8 cellular contexts compared by ENCODE assay signal in genomic region chr14:91416744-91417133, GRCh38. TPM values are rescaled to one million over a fixed set of nuclear protein-coding genes. Genes with fewer than 3 reads are reported as not detected.
DNase-seq lines count a peak whose midpoint lies in the region; ATAC-seq and TF ChIP-seq lines count a peak whose summit lies in the region.

No MANE protein-coding gene starts in this region.

- H3K27ac ChIP-seq in SJCRH30 = no peak overlapping the region
- peak overlapping the region in 3 of 4 donors; percentile 24 to 55 (median 46) for H3K27ac ChIP-seq in sigmoid colon

- H3K9me3 ChIP-seq in SJCRH30 (replicated peaks) = no peaks in the 10 kb centered on the region
- no peaks in the 10 kb centered on the region for H3K9me3 ChIP-seq in sigmoid colon

- TF ChIP-seq POLR2A in sigmoid colon (IDR thresholded peaks at IDR 0.05) = no peak

- peaks cover 13% of the 10 kb centered on the region for H3K27me3 Mint-ChIP-seq in glutamatergic neuron (ENCODE audit: unreplicated experiment)

- H3K4me3 ChIP-seq in SJCRH30 (peak overlapping the region; percentile 64), sigmoid colon (peak overlapping the region; percentile 38 to 61 (median 56))

- 2 to 11% methylated on average over 20 of the region's 20 CpGs for WGBS in sigmoid colon, 2 donors

- peaks cover 10% of the 10 kb centered on the region for H3K9me3 Mint-ChIP-seq in glutamatergic neuron (ENCODE audit: unreplicated experiment)

- H3K4me3 Mint-ChIP-seq in glutamatergic neuron (ENCODE audit: unreplicated experiment) = peak overlapping the region; percentile 95

- intact Hi-C loops in sigmoid colon (cut with DNase I) = no loop called here

- ATAC-seq in HG02623 (IDR thresholded peaks at IDR 0.05; ENCODE audit: unreplicated experiment) = no peak
- no peak for ATAC-seq in HG02840 (IDR thresholded peaks at IDR 0.05; ENCODE audit: low FRiP score, unreplicated experiment)

- H3K4me1 ChIP-seq in SJCRH30 (peaks cover 14% of the 10 kb centered on the region), sigmoid colon (peaks cover 0 to 21% (median 17%) of the 10 kb centered on the region in 4 donors)

- peaks cover 24% of the 10 kb centered on the region for H3K4me1 Mint-ChIP-seq in glutamatergic neuron (ENCODE audit: low read depth, unreplicated experiment)

- no peak for TF ChIP-seq EP300 in sigmoid colon (IDR thresholded peaks at IDR 0.05)

- TF ChIP-seq CTCF in glutamatergic neuron (IDR thresholded peaks at IDR 0.05; ENCODE audit: partially characterized antibody, unreplicated experiment) (peak; percentile 11), sigmoid colon (IDR thresholded peaks at IDR 0.05) (no peak)

- DNase-seq in NCI-H146 (lab: John Stamatoyannopoulos, UW) (peak; percentile 24), NCI-H146 treated with DMSO at 0.1 percent for 48 hours (lab: John Stamatoyannopoulos, UW; ENCODE audit: unreplicated experiment) (no peak), SJCRH30 (no peak), glutamatergic neuron (no peak), sigmoid colon (no peak), cortex of kidney (lab: John Stamatoyannopoulos, UW) (no peak)

- H3K36me3 Mint-ChIP-seq in glutamatergic neuron (ENCODE audit: unreplicated experiment) = no peaks in the 10 kb centered on the region

- no peaks in the 10 kb centered on the region for H3K36me3 ChIP-seq in SJCRH30
- H3K36me3 ChIP-seq in sigmoid colon = no peaks in the 10 kb centered on the region

- H3K27me3 ChIP-seq in SJCRH30 (no peaks in the 10 kb centered on the region), sigmoid colon (peaks cover 6 to 23% (median 18%) of the 10 kb centered on the region in 3 donors)

- peak overlapping the region; percentile 81 for H3K27ac Mint-ChIP-seq in glutamatergic neuron (ENCODE audit: unreplicated experiment)

RNA-seq across cellular contexts. Expression of gene CCDC88C, which starts 0.9 kb away (rescaled TPM):
- total RNA-seq in SJCRH30 (2014; rRNA removed; shearing (Covaris generic)) = 8.9 TPM in 2 replicates
- total RNA-seq in glutamatergic neuron (ENCODE audit: unreplicated experiment) (68.0 TPM), sigmoid colon (1 to 10 TPM in 3 of 4 donors, under 1 TPM in 1; 0.95 to 3.9 (median 1.4) TPM)
- 10 to 100 TPM; 14.4 to 45.7 (median 21.0) TPM for polyA plus RNA-seq in sigmoid colon
